ENCODE assay signal across 20 cellular contexts in the genomic region with DNA sequence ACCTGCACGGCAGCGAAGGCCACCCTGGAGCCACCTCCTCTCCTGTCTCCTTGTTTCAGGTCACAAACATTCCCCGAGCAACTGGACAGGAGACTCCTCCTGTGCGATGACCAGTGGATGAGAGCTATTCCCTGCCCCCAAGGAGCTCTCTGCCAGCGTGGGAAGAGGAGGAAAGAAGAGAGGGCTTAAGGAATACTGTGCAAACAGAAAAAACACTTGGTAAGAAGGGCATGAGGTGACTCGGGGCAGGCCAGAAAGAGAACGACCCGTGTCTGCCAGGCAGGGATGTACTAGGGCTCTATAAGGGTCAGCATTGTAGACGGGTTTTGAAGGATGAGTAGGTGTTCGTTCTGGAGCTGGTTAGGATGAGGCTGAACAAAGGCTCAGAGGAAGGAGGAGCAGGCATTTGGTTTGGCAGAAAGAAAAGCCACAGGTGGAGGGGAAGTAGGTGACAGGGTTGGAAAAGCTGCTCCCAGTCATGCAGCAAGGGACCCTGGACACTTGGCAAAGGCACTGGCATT. TPM values are rescaled to one million over a fixed set of nuclear protein-coding genes. Genes with fewer than 3 reads are reported as not detected.
DNase-seq lines count a peak whose midpoint lies in the region; ATAC-seq, FAIRE-seq and TF ChIP-seq lines count a peak whose summit lies in the region.
"Had no signal": no experiment of that assay in that cellular context is flagged by ENCODE, and none has a peak within 500 bp of the region (broad histone marks: within the 10 kb centered on the region; RNA-seq: fewer than 3 reads in every experiment).

No MANE protein-coding gene starts in this region.

- no peak for ATAC-seq in gastroesophageal sphincter
- no peak for ATAC-seq in activated T-cell treated with anti-CD3 and anti-CD28 coated beads, Interleukin-2, amount 50 U/mL, for 4 hours

- intact Hi-C loops in left ventricle myocardium inferior (cut with micrococcal nuclease), result no loop called here

- 90 to 91% methylated on average over 7 of the region's 10 CpGs for WGBS in gastroesophageal sphincter (ENCODE audit: low coverage in 1 of 2), 2 donors

- peak; percentile 28 for FAIRE-seq in bronchial epithelial cell (lab: Jason Lieb, UNC)
- FAIRE-seq: H54 had no signal

- H3K4me3 Mint-ChIP-seq in nephron progenitor cell, result peak overlapping the region; percentile 51
- H3K4me3 Mint-ChIP-seq in activated T-cell treated with anti-CD3 and anti-CD28 coated beads, Interleukin-2, amount 50 U/mL, for 4 hours, result no peak overlapping the region

- peaks cover 57% of the 10 kb centered on the region for H3K4me1 Mint-ChIP-seq in nephron progenitor cell
- H3K4me1 Mint-ChIP-seq in activated T-cell treated with anti-CD3 and anti-CD28 coated beads, Interleukin-2, amount 50 U/mL, for 4 hours (ENCODE audit: low read depth), result peaks cover 6% of the 10 kb centered on the region

- peaks cover 6% of the 10 kb centered on the region for H3K36me3 Mint-ChIP-seq in nephron progenitor cell (ENCODE audit: low read depth)
- peaks cover 6% of the 10 kb centered on the region for H3K36me3 Mint-ChIP-seq in activated T-cell treated with anti-CD3 and anti-CD28 coated beads, Interleukin-2, amount 50 U/mL, for 4 hours (ENCODE audit: insufficient read depth)

- H3K27ac ChIP-seq in cardiac muscle cell (peak overlapping the region; percentile 37), left ventricle myocardium inferior (replicated peaks) (no peak overlapping the region), gastroesophageal sphincter (no peak overlapping the region)
- H3K27ac ChIP-seq: Peyer's patch had no signal

- H3K4me3 ChIP-seq in cardiac muscle cell, result no peak overlapping the region
- H3K4me3 ChIP-seq in left ventricle myocardium inferior, result no peak overlapping the region
- H3K4me3 ChIP-seq in bronchial epithelial cell (ENCODE audit: low read depth, low read length), result no peak overlapping the region
- H3K4me3 ChIP-seq in gastroesophageal sphincter, result no peak overlapping the region
- H3K4me3 ChIP-seq: Peyer's patch had no signal

- TF ChIP-seq CTCF in cardiac muscle cell (IDR thresholded peaks at IDR 0.05; ENCODE audit: low read depth, low read length) (no peak), left ventricle myocardium inferior (IDR thresholded peaks at IDR 0.05; ENCODE audit: borderline replicate concordance) (no peak), bronchial epithelial cell (IDR thresholded peaks at IDR 0.05; ENCODE audit: insufficient read depth, low read length, severe bottlenecking) (no peak), nephron progenitor cell (IDR thresholded peaks at IDR 0.05) (no peak), gastroesophageal sphincter (IDR thresholded peaks at IDR 0.05) (no peak)

- no peak for TF ChIP-seq POLR2A in gastroesophageal sphincter (IDR thresholded peaks at IDR 0.05)

- no peaks in the 10 kb centered on the region for H3K9me3 Mint-ChIP-seq in nephron progenitor cell
- H3K9me3 Mint-ChIP-seq in activated T-cell treated with anti-CD3 and anti-CD28 coated beads, Interleukin-2, amount 50 U/mL, for 4 hours, result no peaks in the 10 kb centered on the region

- DNase-seq in cardiac muscle cell (ENCODE audit: low read depth in 1 of 2, low spot score in 1 of 2), result no peak
- no peak for DNase-seq in left ventricle myocardium inferior
- DNase-seq in bronchial epithelial cell (ENCODE audit: low read depth), result no peak
- DNase-seq in nephron progenitor cell, result no peak
- DNase-seq in activated T-cell treated with anti-CD3 and anti-CD28 coated beads, Interleukin-2, amount 50 U/mL, for 48 hours, result no peak
- no peak for DNase-seq in NAMALWA (ENCODE audit: low spot score)
- no peak for DNase-seq in activated T-cell treated with anti-CD3 and anti-CD28 coated beads, Interleukin-2, amount 50 U/mL, for 4 hours
- DNase-seq: AML-193, Karpas-422, MM.1S, NCI-H1105 treated with DMSO at 0.1 percent for 48 hours, NCI-H1694 treated with DMSO at 0.1 percent for 48 hours, NCI-H2107, NCI-H2227 treated with DMSO at 0.1 percent for 48 hours, NCI-H524, SHP77 had no signal

- peaks cover 3% of the 10 kb centered on the region for H3K36me3 ChIP-seq in cardiac muscle cell
- H3K36me3 ChIP-seq in left ventricle myocardium inferior, result peaks cover 19% of the 10 kb centered on the region
- H3K36me3 ChIP-seq in bronchial epithelial cell (ENCODE audit: control insufficient read depth, insufficient read depth, low read length), result peaks cover 13% of the 10 kb centered on the region
- peaks cover 0 to 41% of the 10 kb centered on the region in 2 donors for H3K36me3 ChIP-seq in gastroesophageal sphincter

- peak overlapping the region; percentile 97 for H3K27ac Mint-ChIP-seq in nephron progenitor cell

- H3K9me3 ChIP-seq in cardiac muscle cell (ENCODE audit: low read depth) (no peaks in the 10 kb centered on the region), left ventricle myocardium inferior (replicated peaks) (no peaks in the 10 kb centered on the region), gastroesophageal sphincter (no peaks in the 10 kb centered on the region)
- H3K9me3 ChIP-seq: Caco-2, Peyer's patch had no signal

- H3K27me3 ChIP-seq in cardiac muscle cell (no peaks in the 10 kb centered on the region), left ventricle myocardium inferior (ENCODE audit: low read depth) (no peaks in the 10 kb centered on the region), bronchial epithelial cell (ENCODE audit: control insufficient read depth, insufficient read depth, low read length) (no peaks in the 10 kb centered on the region), gastroesophageal sphincter (no peaks in the 10 kb centered on the region)
- H3K27me3 ChIP-seq: Peyer's patch had no signal

- no peak for TF ChIP-seq EP300 in gastroesophageal sphincter (IDR thresholded peaks at IDR 0.05)

- peaks cover 19% of the 10 kb centered on the region for H3K4me1 ChIP-seq in cardiac muscle cell (ENCODE audit: low read depth)
- H3K4me1 ChIP-seq in left ventricle myocardium inferior, result no peaks in the 10 kb centered on the region
- H3K4me1 ChIP-seq in gastroesophageal sphincter, result no peaks in the 10 kb centered on the region
- H3K4me1 ChIP-seq: Caco-2, Peyer's patch had no signal

- peaks cover 8% of the 10 kb centered on the region for H3K27me3 Mint-ChIP-seq in nephron progenitor cell (ENCODE audit: low read depth, poor library complexity)
- H3K27me3 Mint-ChIP-seq in activated T-cell treated with anti-CD3 and anti-CD28 coated beads, Interleukin-2, amount 50 U/mL, for 4 hours (ENCODE audit: low read depth), result no peaks in the 10 kb centered on the region

RNA-seq across cellular contexts. Expression of gene VAC14, which starts 11.0 kb away (rescaled TPM):
- total RNA-seq in cardiac muscle cell (62.8 and 86.6 TPM in 2 replicates), left ventricle myocardium inferior (21.0 TPM), bronchial epithelial cell (18.4 and 36.0 TPM in 2 replicates), gastroesophageal sphincter (10 to 100 TPM; 23.5 to 44.1 (median 29.8) TPM)
- 63.9 and 78.9 TPM in 2 replicates for polyA plus RNA-seq in cardiac muscle cell
- 10 to 100 TPM; 48.3 to 54.5 (median 49.3) TPM for total RNA-seq in activated T-cell treated with anti-CD3 and anti-CD28 coated beads, Interleukin-2, amount 50 U/mL, for 4 hours
